1 cellular context compared by ENCODE assay signal in the genomic region with DNA sequence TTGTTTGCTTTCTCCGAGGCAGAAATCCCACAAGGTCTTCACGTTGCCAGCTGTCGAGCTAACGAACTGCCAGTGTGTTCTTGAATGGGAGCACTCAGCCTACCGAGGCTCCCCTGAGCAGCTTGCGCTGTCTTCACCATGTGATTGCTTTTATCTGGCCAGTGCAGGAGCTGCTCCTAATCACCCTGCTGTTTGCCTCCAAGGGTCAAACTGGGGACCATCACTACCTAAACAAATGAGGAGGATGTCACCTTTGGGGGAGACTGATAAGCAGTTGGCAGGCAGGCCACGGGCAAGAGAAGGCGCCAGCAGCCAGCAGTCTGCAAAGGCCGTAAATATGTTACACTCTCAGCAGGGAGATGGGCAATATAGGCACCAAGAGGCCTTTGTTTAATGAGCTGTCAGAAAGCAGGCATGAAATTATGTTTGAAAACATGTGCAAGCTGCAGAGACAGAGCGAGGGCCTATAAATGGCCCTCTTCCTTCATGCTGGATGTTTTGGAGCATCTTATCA.
TF ChIP-seq lines count a peak whose summit lies in the region.

No MANE protein-coding gene starts in this region.

TF ChIP-seq in K562, 482 proteins besides CTCF, POLR2A, EP300 and RAD21 (continued from another document and continues in another):
- TF ChIP-seq, protein P1, sequence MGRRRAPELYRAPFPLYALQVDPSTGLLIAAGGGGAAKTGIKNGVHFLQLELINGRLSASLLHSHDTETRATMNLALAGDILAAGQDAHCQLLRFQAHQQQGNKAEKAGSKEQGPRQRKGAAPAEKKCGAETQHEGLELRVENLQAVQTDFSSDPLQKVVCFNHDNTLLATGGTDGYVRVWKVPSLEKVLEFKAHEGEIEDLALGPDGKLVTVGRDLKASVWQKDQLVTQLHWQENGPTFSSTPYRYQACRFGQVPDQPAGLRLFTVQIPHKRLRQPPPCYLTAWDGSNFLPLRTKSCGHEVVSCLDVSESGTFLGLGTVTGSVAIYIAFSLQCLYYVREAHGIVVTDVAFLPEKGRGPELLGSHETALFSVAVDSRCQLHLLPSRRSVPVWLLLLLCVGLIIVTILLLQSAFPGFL (CRISPR knock-in tag; IDR thresholded peaks at IDR 0.05), result no peak
- TF ChIP-seq DPF2 (IDR thresholded peaks at IDR 0.05), result peak; percentile 97
- TF ChIP-seq ETV1 (tag; conservative IDR thresholded peaks at IDR 0.05; ENCODE audit: low read depth), result no peak
- no peak for TF ChIP-seq ZFPM2 (CRISPR knock-in tag; IDR thresholded peaks at IDR 0.05)
- TF ChIP-seq GTF2A2 (tag; IDR thresholded peaks at IDR 0.05), result no peak
- TF ChIP-seq ZNF217 (CRISPR knock-in tag; IDR thresholded peaks at IDR 0.05), result no peak
- TF ChIP-seq CCAR2 (IDR thresholded peaks at IDR 0.05; ENCODE audit: low read depth, low read length), result no peak
- TF ChIP-seq FOXA3 (CRISPR knock-in tag; conservative IDR thresholded peaks at IDR 0.05 in 1 of 2, IDR thresholded peaks at IDR 0.05 in 1 of 2), result peak in 1 of 2 experiments; percentile 88; a peak in 2 of 4 replicates
- TF ChIP-seq ZNF384 (IDR thresholded peaks at IDR 0.05; ENCODE audit: low read depth, low read length), result no peak
- no peak; the same call in 1 of the 2 replicates for TF ChIP-seq XRCC5 (IDR thresholded peaks at IDR 0.05; ENCODE audit: low read depth, low read length)
- no peak for TF ChIP-seq HMG20B (CRISPR knock-in tag; IDR thresholded peaks at IDR 0.05)
- TF ChIP-seq KLF10 (CRISPR knock-in tag; IDR thresholded peaks at IDR 0.05), result no peak
- TF ChIP-seq, protein P2, sequence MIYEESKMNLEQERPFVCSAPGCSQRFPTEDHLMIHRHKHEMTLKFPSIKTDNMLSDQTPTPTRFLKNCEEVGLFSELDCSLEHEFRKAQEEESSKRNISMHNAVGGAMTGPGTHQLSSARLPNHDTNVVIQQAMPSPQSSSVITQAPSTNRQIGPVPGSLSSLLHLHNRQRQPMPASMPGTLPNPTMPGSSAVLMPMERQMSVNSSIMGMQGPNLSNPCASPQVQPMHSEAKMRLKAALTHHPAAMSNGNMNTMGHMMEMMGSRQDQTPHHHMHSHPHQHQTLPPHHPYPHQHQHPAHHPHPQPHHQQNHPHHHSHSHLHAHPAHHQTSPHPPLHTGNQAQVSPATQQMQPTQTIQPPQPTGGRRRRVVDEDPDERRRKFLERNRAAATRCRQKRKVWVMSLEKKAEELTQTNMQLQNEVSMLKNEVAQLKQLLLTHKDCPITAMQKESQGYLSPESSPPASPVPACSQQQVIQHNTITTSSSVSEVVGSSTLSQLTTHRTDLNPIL (CRISPR knock-in tag; IDR thresholded peaks at IDR 0.05), result no peak
- TF ChIP-seq FIP1L1 (IDR thresholded peaks at IDR 0.05; ENCODE audit: low read depth, low read length, poor library complexity, severe bottlenecking), result no peak
- TF ChIP-seq, protein P3, sequence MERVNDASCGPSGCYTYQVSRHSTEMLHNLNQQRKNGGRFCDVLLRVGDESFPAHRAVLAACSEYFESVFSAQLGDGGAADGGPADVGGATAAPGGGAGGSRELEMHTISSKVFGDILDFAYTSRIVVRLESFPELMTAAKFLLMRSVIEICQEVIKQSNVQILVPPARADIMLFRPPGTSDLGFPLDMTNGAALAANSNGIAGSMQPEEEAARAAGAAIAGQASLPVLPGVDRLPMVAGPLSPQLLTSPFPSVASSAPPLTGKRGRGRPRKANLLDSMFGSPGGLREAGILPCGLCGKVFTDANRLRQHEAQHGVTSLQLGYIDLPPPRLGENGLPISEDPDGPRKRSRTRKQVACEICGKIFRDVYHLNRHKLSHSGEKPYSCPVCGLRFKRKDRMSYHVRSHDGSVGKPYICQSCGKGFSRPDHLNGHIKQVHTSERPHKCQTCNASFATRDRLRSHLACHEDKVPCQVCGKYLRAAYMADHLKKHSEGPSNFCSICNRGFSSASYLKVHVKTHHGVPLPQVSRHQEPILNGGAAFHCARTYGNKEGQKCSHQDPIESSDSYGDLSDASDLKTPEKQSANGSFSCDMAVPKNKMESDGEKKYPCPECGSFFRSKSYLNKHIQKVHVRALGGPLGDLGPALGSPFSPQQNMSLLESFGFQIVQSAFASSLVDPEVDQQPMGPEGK (CRISPR knock-in tag; IDR thresholded peaks at IDR 0.05; ENCODE audit: borderline replicate concordance), result no peak
- no peak for TF ChIP-seq TCFL5 (CRISPR knock-in tag; conservative IDR thresholded peaks at IDR 0.05)
- TF ChIP-seq, protein P4, sequence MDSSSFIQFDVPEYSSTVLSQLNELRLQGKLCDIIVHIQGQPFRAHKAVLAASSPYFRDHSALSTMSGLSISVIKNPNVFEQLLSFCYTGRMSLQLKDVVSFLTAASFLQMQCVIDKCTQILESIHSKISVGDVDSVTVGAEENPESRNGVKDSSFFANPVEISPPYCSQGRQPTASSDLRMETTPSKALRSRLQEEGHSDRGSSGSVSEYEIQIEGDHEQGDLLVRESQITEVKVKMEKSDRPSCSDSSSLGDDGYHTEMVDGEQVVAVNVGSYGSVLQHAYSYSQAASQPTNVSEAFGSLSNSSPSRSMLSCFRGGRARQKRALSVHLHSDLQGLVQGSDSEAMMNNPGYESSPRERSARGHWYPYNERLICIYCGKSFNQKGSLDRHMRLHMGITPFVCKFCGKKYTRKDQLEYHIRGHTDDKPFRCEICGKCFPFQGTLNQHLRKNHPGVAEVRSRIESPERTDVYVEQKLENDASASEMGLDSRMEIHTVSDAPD (CRISPR knock-in tag; IDR thresholded peaks at IDR 0.05), result no peak
- TF ChIP-seq, protein P5, sequence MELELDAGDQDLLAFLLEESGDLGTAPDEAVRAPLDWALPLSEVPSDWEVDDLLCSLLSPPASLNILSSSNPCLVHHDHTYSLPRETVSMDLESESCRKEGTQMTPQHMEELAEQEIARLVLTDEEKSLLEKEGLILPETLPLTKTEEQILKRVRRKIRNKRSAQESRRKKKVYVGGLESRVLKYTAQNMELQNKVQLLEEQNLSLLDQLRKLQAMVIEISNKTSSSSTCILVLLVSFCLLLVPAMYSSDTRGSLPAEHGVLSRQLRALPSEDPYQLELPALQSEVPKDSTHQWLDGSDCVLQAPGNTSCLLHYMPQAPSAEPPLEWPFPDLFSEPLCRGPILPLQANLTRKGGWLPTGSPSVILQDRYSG (tag; conservative IDR thresholded peaks at IDR 0.05; ENCODE audit: low read depth), result no peak
- TF ChIP-seq, protein P6, sequence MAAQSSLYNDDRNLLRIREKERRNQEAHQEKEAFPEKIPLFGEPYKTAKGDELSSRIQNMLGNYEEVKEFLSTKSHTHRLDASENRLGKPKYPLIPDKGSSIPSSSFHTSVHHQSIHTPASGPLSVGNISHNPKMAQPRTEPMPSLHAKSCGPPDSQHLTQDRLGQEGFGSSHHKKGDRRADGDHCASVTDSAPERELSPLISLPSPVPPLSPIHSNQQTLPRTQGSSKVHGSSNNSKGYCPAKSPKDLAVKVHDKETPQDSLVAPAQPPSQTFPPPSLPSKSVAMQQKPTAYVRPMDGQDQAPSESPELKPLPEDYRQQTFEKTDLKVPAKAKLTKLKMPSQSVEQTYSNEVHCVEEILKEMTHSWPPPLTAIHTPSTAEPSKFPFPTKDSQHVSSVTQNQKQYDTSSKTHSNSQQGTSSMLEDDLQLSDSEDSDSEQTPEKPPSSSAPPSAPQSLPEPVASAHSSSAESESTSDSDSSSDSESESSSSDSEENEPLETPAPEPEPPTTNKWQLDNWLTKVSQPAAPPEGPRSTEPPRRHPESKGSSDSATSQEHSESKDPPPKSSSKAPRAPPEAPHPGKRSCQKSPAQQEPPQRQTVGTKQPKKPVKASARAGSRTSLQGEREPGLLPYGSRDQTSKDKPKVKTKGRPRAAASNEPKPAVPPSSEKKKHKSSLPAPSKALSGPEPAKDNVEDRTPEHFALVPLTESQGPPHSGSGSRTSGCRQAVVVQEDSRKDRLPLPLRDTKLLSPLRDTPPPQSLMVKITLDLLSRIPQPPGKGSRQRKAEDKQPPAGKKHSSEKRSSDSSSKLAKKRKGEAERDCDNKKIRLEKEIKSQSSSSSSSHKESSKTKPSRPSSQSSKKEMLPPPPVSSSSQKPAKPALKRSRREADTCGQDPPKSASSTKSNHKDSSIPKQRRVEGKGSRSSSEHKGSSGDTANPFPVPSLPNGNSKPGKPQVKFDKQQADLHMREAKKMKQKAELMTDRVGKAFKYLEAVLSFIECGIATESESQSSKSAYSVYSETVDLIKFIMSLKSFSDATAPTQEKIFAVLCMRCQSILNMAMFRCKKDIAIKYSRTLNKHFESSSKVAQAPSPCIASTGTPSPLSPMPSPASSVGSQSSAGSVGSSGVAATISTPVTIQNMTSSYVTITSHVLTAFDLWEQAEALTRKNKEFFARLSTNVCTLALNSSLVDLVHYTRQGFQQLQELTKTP (IDR thresholded peaks at IDR 0.05; ENCODE audit: low read depth in 1 of 2, partially characterized antibody in 2 of 2), result peak in 1 of 2 experiments; percentile 19
- TF ChIP-seq EWSR1 (IDR thresholded peaks at IDR 0.05; ENCODE audit: borderline replicate concordance, low read depth, partially characterized antibody), result no peak
- TF ChIP-seq HDAC8 (tag; IDR thresholded peaks at IDR 0.05), result no peak
- TF ChIP-seq BRD4 (IDR thresholded peaks at IDR 0.05), result no peak
- TF ChIP-seq, protein P7, sequence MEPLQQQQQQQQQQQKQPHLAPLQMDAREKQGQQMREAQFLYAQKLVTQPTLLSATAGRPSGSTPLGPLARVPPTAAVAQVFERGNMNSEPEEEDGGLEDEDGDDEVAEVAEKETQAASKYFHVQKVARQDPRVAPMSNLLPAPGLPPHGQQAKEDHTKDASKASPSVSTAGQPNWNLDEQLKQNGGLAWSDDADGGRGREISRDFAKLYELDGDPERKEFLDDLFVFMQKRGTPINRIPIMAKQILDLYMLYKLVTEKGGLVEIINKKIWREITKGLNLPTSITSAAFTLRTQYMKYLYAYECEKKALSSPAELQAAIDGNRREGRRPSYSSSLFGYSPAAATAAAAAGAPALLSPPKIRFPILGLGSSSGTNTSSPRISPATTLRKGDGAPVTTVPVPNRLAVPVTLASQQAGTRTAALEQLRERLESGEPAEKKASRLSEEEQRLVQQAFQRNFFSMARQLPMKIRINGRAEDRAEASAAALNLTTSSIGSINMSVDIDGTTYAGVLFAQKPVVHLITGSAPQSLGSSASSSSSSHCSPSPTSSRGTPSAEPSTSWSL (CRISPR knock-in tag; IDR thresholded peaks at IDR 0.05; ENCODE audit: borderline replicate concordance), result no peak
- no peak for TF ChIP-seq SNRNP70 (optimal IDR thresholded peaks at IDR 0.05; ENCODE audit: low read depth, low read length)
- TF ChIP-seq HNRNPUL1 (IDR thresholded peaks at IDR 0.05; ENCODE audit: low read length), result no peak
- no peak for TF ChIP-seq TSC22D4 (tag; IDR thresholded peaks at IDR 0.05)
- TF ChIP-seq, protein P8, sequence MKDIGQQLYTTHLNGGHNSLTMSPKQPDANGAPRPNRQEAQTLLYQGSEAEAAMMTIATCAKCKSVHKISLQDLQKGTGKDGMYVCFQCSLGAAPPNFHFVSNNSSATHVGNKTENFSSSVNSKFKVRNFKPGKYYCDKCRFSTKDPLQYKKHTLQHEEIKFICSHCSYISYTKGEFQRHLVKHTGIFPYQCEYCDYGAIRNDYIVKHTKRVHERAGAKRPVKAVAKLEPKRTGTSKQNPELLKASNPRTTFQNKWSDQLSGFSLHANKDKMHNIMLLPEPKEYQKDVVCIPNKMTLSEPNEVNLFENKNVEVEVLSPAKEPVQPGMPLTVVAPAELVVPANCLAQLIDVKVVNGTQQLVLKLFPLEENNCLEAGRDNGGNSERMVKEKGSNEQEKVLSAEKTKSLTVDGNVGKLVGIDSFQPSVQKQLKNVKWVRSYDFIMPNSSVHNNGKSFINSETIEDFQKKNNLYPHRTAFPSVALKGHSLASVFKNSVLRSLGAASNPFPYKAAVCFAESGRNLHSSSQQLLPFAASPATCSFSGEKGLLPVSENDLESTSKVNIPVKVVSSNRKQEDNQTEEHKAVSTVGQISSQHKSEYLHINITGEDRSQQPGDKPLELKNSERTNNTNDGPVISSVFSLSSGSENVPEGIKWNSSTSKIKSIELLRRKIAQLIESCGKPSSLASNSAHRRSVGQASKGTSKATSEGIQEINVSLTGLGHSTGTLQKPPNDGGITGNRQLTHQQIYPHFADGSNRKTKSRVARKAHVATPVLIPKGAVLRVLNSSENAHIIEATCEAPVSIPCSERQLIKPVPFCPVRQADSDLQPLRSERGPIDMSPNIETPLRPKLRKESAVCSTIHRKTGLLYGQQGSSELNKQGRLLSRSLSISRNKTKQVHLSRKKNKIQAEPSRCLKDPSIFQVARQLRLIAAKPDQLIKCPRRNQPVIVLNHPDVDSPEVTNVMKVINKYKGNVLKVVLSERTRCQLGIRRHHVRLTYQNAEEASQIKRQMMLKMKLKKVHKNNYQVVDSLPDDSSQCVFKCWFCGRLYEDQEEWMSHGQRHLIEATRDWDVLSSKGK (CRISPR knock-in tag; IDR thresholded peaks at IDR 0.05), result no peak
- no peak for TF ChIP-seq PRPF4 (IDR thresholded peaks at IDR 0.05; ENCODE audit: insufficient read depth, low read depth, low read length, poor library complexity, severe bottlenecking)
- no peak for TF ChIP-seq ZSCAN32 (CRISPR knock-in tag; IDR thresholded peaks at IDR 0.05)
- peak; percentile 89 for TF ChIP-seq HMGN3 (IDR thresholded peaks at IDR 0.05; ENCODE audit: borderline replicate concordance, extremely low read depth, insufficient read length, low read depth, low read length)
- TF ChIP-seq TGIF2 (CRISPR knock-in tag; IDR thresholded peaks at IDR 0.05), result no peak
- TF ChIP-seq, protein P9, sequence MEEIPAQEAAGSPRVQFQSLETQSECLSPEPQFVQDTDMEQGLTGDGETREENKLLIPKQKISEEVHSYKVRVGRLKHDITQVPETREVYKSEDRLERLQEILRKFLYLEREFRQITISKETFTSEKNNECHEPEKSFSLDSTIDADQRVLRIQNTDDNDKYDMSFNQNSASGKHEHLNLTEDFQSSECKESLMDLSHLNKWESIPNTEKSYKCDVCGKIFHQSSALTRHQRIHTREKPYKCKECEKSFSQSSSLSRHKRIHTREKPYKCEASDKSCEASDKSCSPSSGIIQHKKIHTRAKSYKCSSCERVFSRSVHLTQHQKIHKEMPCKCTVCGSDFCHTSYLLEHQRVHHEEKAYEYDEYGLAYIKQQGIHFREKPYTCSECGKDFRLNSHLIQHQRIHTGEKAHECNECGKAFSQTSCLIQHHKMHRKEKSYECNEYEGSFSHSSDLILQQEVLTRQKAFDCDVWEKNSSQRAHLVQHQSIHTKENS (CRISPR knock-in tag; IDR thresholded peaks at IDR 0.05), result no peak
- no peak for TF ChIP-seq NFATC3 (IDR thresholded peaks at IDR 0.05)
- peak; percentile 75; the same call in 1 of the 2 replicates for TF ChIP-seq NBN (IDR thresholded peaks at IDR 0.05; ENCODE audit: low read depth)
- peak; percentile 93 for TF ChIP-seq CCNT2 (IDR thresholded peaks at IDR 0.05; ENCODE audit: borderline replicate concordance, extremely low read depth, insufficient read length, low read depth, low read length)
- TF ChIP-seq ZNF274 (IDR thresholded peaks at IDR 0.05; ENCODE audit: borderline replicate concordance, low read depth, low read length), result peak; percentile 66; the same call in 1 of the 2 replicates
- TF ChIP-seq KDM5B (IDR thresholded peaks at IDR 0.05; ENCODE audit: insufficient replicate concordance, low read depth, low read length), result no peak
- TF ChIP-seq, protein P10, sequence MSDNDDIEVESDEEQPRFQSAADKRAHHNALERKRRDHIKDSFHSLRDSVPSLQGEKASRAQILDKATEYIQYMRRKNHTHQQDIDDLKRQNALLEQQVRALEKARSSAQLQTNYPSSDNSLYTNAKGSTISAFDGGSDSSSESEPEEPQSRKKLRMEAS (CRISPR knock-in tag; IDR thresholded peaks at IDR 0.05), result peak; percentile 43; the same call in 1 of the 2 replicates
- peak; percentile 95; the same call in 1 of the 2 replicates for TF ChIP-seq CC2D1A (IDR thresholded peaks at IDR 0.05)
